Comparison of ENCODE assay signal across 10 cellular contexts in genomic region chr5:124504081-124504916, GRCh38.
DNase-seq lines count a peak whose midpoint lies in the region; ATAC-seq and TF ChIP-seq lines count a peak whose summit lies in the region.
"Had no signal": no experiment of that assay in that cellular context is flagged by ENCODE, and none has a peak within 500 bp of the region (broad histone marks: within the 10 kb centered on the region; RNA-seq: fewer than 3 reads in every experiment).

No MANE protein-coding gene starts in this region.

- H3K4me1 ChIP-seq in lung (ENCODE audit: control insufficient read depth in 2 of 2, insufficient read depth in 2 of 2, low read length in 2 of 2) = no peaks in the 10 kb centered on the region

- DNase-seq in lung (ENCODE audit: low spot score) = no peak
- no peak for DNase-seq in SK-N-DZ (ENCODE audit: low spot score)
- DNase-seq in NCI-H2171 treated with DMSO at 0.1 percent for 48 hours (lab: John Stamatoyannopoulos, UW) = no peak
- no peak for DNase-seq in NCI-H2227 treated with DMSO at 0.1 percent for 48 hours (lab: John Stamatoyannopoulos, UW)
- no peak for DNase-seq in OCI-M2 (lab: John Stamatoyannopoulos, UW; ENCODE audit: unreplicated experiment)
- DNase-seq: amniotic stem cell, NCI-H510A had no signal

- ATAC-seq in GM18858 (IDR thresholded peaks at IDR 0.05; ENCODE audit: unreplicated experiment) (peak; percentile 93), GM21825 (IDR thresholded peaks at IDR 0.05; ENCODE audit: unreplicated experiment) (peak; percentile 97), HG03520 (IDR thresholded peaks at IDR 0.05; ENCODE audit: unreplicated experiment) (peak; percentile 91), lung (ENCODE audit: insufficient read depth, low FRiP score) (peak; percentile 58)

- WGBS in lung, 2 donors = 65 to 78% methylated on average over 4 of the region's 4 CpGs

- H3K27ac ChIP-seq in lung (ENCODE audit: low read depth in 1 of 2, low read length in 1 of 2) = no peak overlapping the region

- no peak for TF ChIP-seq CTCF in lung (IDR thresholded peaks at IDR 0.05; ENCODE audit: control extremely low read depth, extremely low read depth)

- no peak overlapping the region for H3K4me3 ChIP-seq in lung

- H3K27me3 ChIP-seq in lung (ENCODE audit: control insufficient read depth, insufficient read depth) = no peaks in the 10 kb centered on the region

- H3K36me3 ChIP-seq in lung (ENCODE audit: control insufficient read depth in 2 of 2, insufficient read depth in 2 of 2, low read length in 2 of 2) = no peaks in the 10 kb centered on the region

- no peaks in the 10 kb centered on the region for H3K9me3 ChIP-seq in lung (ENCODE audit: control insufficient read depth in 2 of 2, insufficient read depth in 1 of 2, low read length in 1 of 2)
